1 cellular context compared by ENCODE assay signal in the genomic region with DNA sequence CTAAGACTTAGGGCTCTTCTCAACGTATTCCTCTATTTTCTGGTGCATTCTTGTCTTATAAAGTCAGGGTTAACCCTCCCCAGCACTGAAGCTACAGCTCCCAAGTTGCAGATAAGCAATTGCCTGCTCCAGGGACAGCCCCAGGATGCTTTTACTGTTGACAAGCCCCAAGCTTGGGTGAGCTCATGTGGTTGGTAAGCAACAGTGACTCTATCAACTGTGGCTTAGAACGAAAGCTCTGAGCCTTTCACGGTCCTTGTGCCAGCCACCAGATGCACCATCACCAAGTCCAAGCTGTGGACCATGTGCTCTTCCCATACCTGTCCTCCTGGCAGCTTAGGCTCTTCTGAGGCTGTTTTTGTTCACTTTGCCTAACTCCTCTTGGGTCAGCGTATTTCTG.
TF ChIP-seq lines count a peak whose summit lies in the region.

No MANE protein-coding gene starts in this region.

TF ChIP-seq in IMR-90, 13 proteins besides CTCF, POLR2A, EP300 and RAD21:
- TF ChIP-seq MAZ (IDR thresholded peaks at IDR 0.05; ENCODE audit: borderline replicate concordance, low read depth, low read length) (no peak), RFX5 (IDR thresholded peaks at IDR 0.05; ENCODE audit: low read depth, low read length) (no peak), SMC3 (IDR thresholded peaks at IDR 0.05; ENCODE audit: low read depth, low read length) (no peak), NFE2L2 (IDR thresholded peaks at IDR 0.05; ENCODE audit: low read depth, low read length) (no peak), CHD1 (IDR thresholded peaks at IDR 0.05; ENCODE audit: low read depth, low read length) (no peak), MXI1 (IDR thresholded peaks at IDR 0.05; ENCODE audit: borderline replicate concordance, low read depth, low read length) (no peak), FOS (IDR thresholded peaks at IDR 0.05; ENCODE audit: low read depth, low read length) (no peak), CEBPB (IDR thresholded peaks at IDR 0.05; ENCODE audit: low read depth, low read length) (no peak), MAFK (IDR thresholded peaks at IDR 0.05; ENCODE audit: low read depth, low read length) (no peak), BHLHE40 (IDR thresholded peaks at IDR 0.05; ENCODE audit: low read depth, low read length) (no peak), RCOR1 (IDR thresholded peaks at IDR 0.05; ENCODE audit: insufficient replicate concordance, low read length) (no peak)
- TF ChIP-seq, protein P1, sequence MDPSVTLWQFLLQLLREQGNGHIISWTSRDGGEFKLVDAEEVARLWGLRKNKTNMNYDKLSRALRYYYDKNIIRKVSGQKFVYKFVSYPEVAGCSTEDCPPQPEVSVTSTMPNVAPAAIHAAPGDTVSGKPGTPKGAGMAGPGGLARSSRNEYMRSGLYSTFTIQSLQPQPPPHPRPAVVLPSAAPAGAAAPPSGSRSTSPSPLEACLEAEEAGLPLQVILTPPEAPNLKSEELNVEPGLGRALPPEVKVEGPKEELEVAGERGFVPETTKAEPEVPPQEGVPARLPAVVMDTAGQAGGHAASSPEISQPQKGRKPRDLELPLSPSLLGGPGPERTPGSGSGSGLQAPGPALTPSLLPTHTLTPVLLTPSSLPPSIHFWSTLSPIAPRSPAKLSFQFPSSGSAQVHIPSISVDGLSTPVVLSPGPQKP (IDR thresholded peaks at IDR 0.05; ENCODE audit: borderline replicate concordance, low read depth, low read length) = no peak
- TF ChIP-seq, protein P2, sequence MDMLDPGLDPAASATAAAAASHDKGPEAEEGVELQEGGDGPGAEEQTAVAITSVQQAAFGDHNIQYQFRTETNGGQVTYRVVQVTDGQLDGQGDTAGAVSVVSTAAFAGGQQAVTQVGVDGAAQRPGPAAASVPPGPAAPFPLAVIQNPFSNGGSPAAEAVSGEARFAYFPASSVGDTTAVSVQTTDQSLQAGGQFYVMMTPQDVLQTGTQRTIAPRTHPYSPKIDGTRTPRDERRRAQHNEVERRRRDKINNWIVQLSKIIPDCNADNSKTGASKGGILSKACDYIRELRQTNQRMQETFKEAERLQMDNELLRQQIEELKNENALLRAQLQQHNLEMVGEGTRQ (IDR thresholded peaks at IDR 0.05; ENCODE audit: low read depth, low read length) = no peak
